18 cellular contexts compared by ENCODE assay signal in the genomic region with DNA sequence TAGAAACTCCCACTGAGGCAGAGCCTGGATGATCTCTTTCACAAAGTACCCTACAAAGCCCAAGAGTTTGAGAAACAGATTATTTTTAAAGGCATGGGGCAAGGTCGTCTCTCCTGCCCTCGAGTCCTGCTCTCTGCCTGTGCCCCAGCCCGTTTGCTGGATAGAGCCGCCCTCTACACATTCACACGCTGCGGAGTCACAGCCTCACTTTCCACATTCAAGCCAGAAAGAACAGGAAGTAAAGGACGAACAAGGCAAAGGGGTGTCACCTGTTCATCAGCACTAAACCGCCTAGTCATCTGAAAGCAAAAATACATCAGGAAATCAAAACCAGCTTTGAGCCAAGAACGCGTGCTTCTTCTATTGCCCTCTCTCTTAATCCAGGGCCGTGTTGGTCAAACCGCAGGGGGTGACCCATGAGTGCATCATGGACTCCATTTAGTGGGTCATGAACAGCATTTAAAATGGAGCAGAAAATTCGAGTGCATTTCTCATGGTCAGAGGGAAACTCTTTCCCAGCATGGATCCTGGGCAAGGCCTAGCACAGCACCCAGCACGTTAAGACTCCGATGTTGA.
A peak's percentile ranks its signal among the peaks of the same experiment; 100 is the strongest.
DNase-seq lines count a peak whose midpoint lies in the region; ATAC-seq, FAIRE-seq and TF ChIP-seq lines count a peak whose summit lies in the region.
"Had no signal": no experiment of that assay in that cellular context is flagged by ENCODE, and none has a peak within 500 bp of the region (broad histone marks: within the 10 kb centered on the region; RNA-seq: fewer than 3 reads in every experiment).

No MANE protein-coding gene starts in this region.

- H3K9me2 ChIP-seq in Karpas-422 (replicated peaks; ENCODE audit: insufficient read depth, low read length): no peaks in the 10 kb centered on the region

- H3K4me1 ChIP-seq in A549 (no peaks in the 10 kb centered on the region), foreskin keratinocyte (peaks cover 4% of the 10 kb centered on the region), psoas muscle (no peaks in the 10 kb centered on the region), Karpas-422 (ENCODE audit: low read length) (no peaks in the 10 kb centered on the region)
- H3K4me1 ChIP-seq: HAP-1, Peyer's patch had no signal

- 88% methylated on average over 15 of the region's 15 CpGs for WGBS in A549 (ENCODE audit: missing lambda C conversion rate)
- WGBS in psoas muscle, 3 donors: 63 to 81% (median 72%) methylated on average over 15 of the region's 15 CpGs

- TF ChIP-seq CTCF in A549 (IDR thresholded peaks at IDR 0.05) (no peak), foreskin keratinocyte (conservative IDR thresholded peaks at IDR 0.05) (no peak), psoas muscle (IDR thresholded peaks at IDR 0.05) (no peak)

- no peak overlapping the region for H3K27ac ChIP-seq in A549
- no peak overlapping the region for H3K27ac ChIP-seq in foreskin keratinocyte
- H3K27ac ChIP-seq in psoas muscle: no peak overlapping the region
- H3K27ac ChIP-seq in Karpas-422 (ENCODE audit: low read length): no peak overlapping the region
- H3K27ac ChIP-seq: Peyer's patch had no signal

- H3K4me2 ChIP-seq in A549 (no peak overlapping the region), Karpas-422 (ENCODE audit: low read depth, low read length, poor library complexity, severe bottlenecking) (no peak overlapping the region)

- no peak for TF ChIP-seq POLR2A in A549 (IDR thresholded peaks at IDR 0.05; ENCODE audit: low read length)

- intact Hi-C loops in psoas muscle (cut with DNase I): no loop called here
- intact Hi-C loops in sciatic nerve (cut with DNase I): no loop called here

- H3K36me3 ChIP-seq in H7 (replicated peaks; ENCODE audit: control insufficient read depth, insufficient read depth, low read length): peaks cover 6% of the 10 kb centered on the region
- peaks cover 0 to 7% of the 10 kb centered on the region in 2 donors for H3K36me3 ChIP-seq in psoas muscle (ENCODE audit: insufficient read depth in 1 of 2, low read depth in 1 of 2)
- 0 out of 2 replicates have a peak, but pooled peaks cover 3% of the 10 kb centered on the region for H3K36me3 ChIP-seq in Karpas-422 (ENCODE audit: insufficient read depth, low read length)

- H3K9me3 ChIP-seq in A549: no peaks in the 10 kb centered on the region
- H3K9me3 ChIP-seq in psoas muscle: no peaks in the 10 kb centered on the region
- H3K9me3 ChIP-seq in Karpas-422 (ENCODE audit: low read length): no peaks in the 10 kb centered on the region
- H3K9me3 ChIP-seq: HAP-1, Peyer's patch had no signal

- CTCF ChIA-PET in A549 (lab: Yijun Ruan, JAX): interaction anchor here (1.9 kb wide), 2 partner anchors 492 to 499 kb away, joined by 4 to 6 read pairs; no protein-coding TSS in a partner anchor

- no peak overlapping the region for H2AFZ ChIP-seq in Karpas-422 (ENCODE audit: low read length)

- H3K4me3 ChIP-seq in A549 (no peak overlapping the region), H7 (ENCODE audit: insufficient read depth, low read depth, low read length) (no peak overlapping the region), psoas muscle (no peak overlapping the region), Karpas-422 (ENCODE audit: low read length) (no peak overlapping the region)
- H3K4me3 ChIP-seq: HAP-1, Peyer's patch had no signal

- H3K27me3 ChIP-seq in H7 (ENCODE audit: control insufficient read depth, insufficient read depth, low read length): no peaks in the 10 kb centered on the region
- no peaks in the 10 kb centered on the region for H3K27me3 ChIP-seq in foreskin keratinocyte
- H3K27me3 ChIP-seq in psoas muscle (ENCODE audit: insufficient read depth in 3 of 3, low read length in 2 of 3): no peaks in the 10 kb centered on the region
- no peaks in the 10 kb centered on the region for H3K27me3 ChIP-seq in Karpas-422 (ENCODE audit: low read length)
- H3K27me3 ChIP-seq: Peyer's patch had no signal

- TF ChIP-seq EP300 in A549 (IDR thresholded peaks at IDR 0.05): no peak

- ATAC-seq in A549 (no peak), foreskin keratinocyte (peak; percentile 5), psoas muscle (peak; percentile 43 to 75 (median 60)), sciatic nerve (no peak), left lobe of liver (no peak)

- TF ChIP-seq RAD21 in A549 (conservative IDR thresholded peaks at IDR 0.05 in 1 of 2, IDR thresholded peaks at IDR 0.05 in 1 of 2): no peak

- H3K9ac ChIP-seq in Karpas-422 (ENCODE audit: low read length): no peak overlapping the region

- H3K79me2 ChIP-seq in Karpas-422 (ENCODE audit: low read length): no peaks in the 10 kb centered on the region

- POLR2A ChIA-PET in A549 (lab: Yijun Ruan, JAX): no interaction called here

- DNase-seq in A549 (ENCODE audit: low read depth in 1 of 2, low spot score in 1 of 2): no peak
- DNase-seq in H7: peak; percentile 28
- no peak for DNase-seq in foreskin keratinocyte
- DNase-seq in psoas muscle: no peak
- no peak for DNase-seq in stimulated activated naive CD4-positive, alpha-beta T cell treated with Interleukin-2 at 50 U/mL for 16 hours (lab: John Stamatoyannopoulos, UW)
- no peak for DNase-seq in sciatic nerve (ENCODE audit: low spot score)
- DNase-seq in Karpas-422: no peak
- DNase-seq in left lobe of liver (ENCODE audit: low spot score): no peak
- DNase-seq: DMS79, MV-4-11, NCI-H1105 treated with DMSO at 0.1 percent for 48 hours, NCI-H1694, NCI-H2081 treated with DMSO at 0.1 percent for 48 hours, NCI-H446, Peyer's patch had no signal

- FAIRE-seq in A549 (lab: Jason Lieb, UNC): no peak
- FAIRE-seq: A204.1, HTR-8/SVneo had no signal

- H4K20me1 ChIP-seq in Karpas-422 (ENCODE audit: insufficient read depth, low read depth, low read length): no peaks in the 10 kb centered on the region

TF ChIP-seq in A549, 52 proteins besides CTCF, POLR2A, EP300 and RAD21:
- TF ChIP-seq ESRRA (IDR thresholded peaks at IDR 0.05; ENCODE audit: borderline replicate concordance, low read length) (no peak), POLR2AphosphoS2 (conservative IDR thresholded peaks at IDR 0.05; ENCODE audit: low read length) (no peak), MAFK (IDR thresholded peaks at IDR 0.05; ENCODE audit: partially characterized antibody) (peak; percentile 30)
TF ChIP-seq in A549: peak in this region for 1.

Comparison
In these comparisons a context has a peak if more than half of its experiments do, and no peak if none do; other contexts are left out.
1. ATAC-seq: peak in foreskin keratinocyte (single experiment) and psoas muscle (4 of 4); none in A549 (0 of 2), sciatic nerve (single experiment) and left lobe of liver (single experiment).